In the genomic region with DNA sequence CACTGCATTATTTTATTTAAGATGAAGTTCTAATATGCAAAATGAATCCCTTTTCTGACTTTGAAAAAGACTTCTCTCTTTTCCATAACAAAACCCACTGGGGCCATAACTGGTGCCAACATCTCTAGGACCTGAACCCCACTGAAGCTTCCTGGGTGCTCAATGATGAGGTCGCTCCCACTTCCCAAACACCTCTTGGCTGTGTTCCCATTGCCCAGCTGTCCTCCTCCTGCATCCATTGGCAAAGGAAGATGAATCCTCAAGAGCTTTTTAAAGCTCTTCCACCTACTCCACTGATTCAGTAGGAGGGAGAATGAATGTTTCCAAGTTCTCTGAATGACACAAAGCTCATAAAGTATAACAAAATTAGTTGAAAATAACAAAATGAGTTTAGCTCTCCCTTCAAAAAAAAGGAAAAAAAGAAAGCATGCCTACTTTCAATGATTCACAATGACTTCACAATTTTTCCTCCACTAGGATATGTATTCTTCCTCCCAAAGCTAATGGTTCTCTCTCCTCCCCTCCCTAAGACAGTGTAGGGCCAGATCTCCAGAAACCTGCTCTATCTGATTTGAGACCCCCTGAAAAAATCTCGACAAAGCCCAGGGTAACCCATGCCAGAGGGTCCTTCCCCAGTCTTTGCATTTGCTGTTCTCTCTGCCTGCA, we compare ENCODE assay signal across 32 cellular contexts.
DNase-seq lines count a peak whose midpoint lies in the region; ATAC-seq, FAIRE-seq and TF ChIP-seq lines count a peak whose summit lies in the region.
"Had no signal": no experiment of that assay in that cellular context is flagged by ENCODE, and none has a peak within 500 bp of the region (broad histone marks: within the 10 kb centered on the region; RNA-seq: fewer than 3 reads in every experiment).

No MANE protein-coding gene starts in this region.

- H3K4me1 Mint-ChIP-seq in brain (peaks cover 19% of the 10 kb centered on the region), nephron progenitor cell (peaks cover 15% of the 10 kb centered on the region)
- H3K4me1 Mint-ChIP-seq: activated naive CD8-positive, alpha-beta T cell treated with anti-CD3 and anti-CD28 coated beads, Interleukin-2, amount 50 U/mL, for 24 hours had no signal

- H3K36me3 Mint-ChIP-seq in brain = peaks cover 6% of the 10 kb centered on the region
- H3K36me3 Mint-ChIP-seq in nephron progenitor cell (ENCODE audit: low read depth) = no peaks in the 10 kb centered on the region

- intact Hi-C loops in tibial artery (cut with DNase I; ENCODE audit: low total_unique reads) = no loop called here
- intact Hi-C loops in pancreas (cut with DNase I) = no loop called here
- intact Hi-C loops in vagina (cut with DNase I) = no loop called here

- no peak for ATAC-seq in pancreas
- ATAC-seq: activated CD8-positive, alpha-beta T cell treated with anti-CD3 and anti-CD28 coated beads for 36 hours; activated naive CD8-positive, alpha-beta T cell treated with anti-CD3 and anti-CD28 coated beads, Interleukin-2, amount 50 U/mL, for 24 hours; body of pancreas; foreskin keratinocyte; left lung had no signal

- TF ChIP-seq POLR2A in vagina (IDR thresholded peaks at IDR 0.05) = no peak

- peak overlapping the region; percentile 82 to 89 for H3K27ac ChIP-seq in tibial artery
- H3K27ac ChIP-seq in pancreas = no peak overlapping the region
- H3K27ac ChIP-seq in vagina = no peak overlapping the region
- H3K27ac ChIP-seq: body of pancreas, foreskin keratinocyte, left lung, prostate gland, suprapubic skin had no signal

- H3K27me3 Mint-ChIP-seq in brain = no peaks in the 10 kb centered on the region
- H3K27me3 Mint-ChIP-seq in nephron progenitor cell (ENCODE audit: low read depth, poor library complexity) = no peaks in the 10 kb centered on the region
- H3K27me3 Mint-ChIP-seq: activated CD8-positive, alpha-beta T cell treated with anti-CD3 and anti-CD28 coated beads for 36 hours had no signal

- H3K36me3 ChIP-seq in tibial artery (peaks cover 4 to 9% (median 6%) of the 10 kb centered on the region in 3 donors), pancreas (no peaks in the 10 kb centered on the region), vagina (no peaks in the 10 kb centered on the region)
- H3K36me3 ChIP-seq: HAP-1, left lung, prostate gland, suprapubic skin had no signal

- H3K27ac Mint-ChIP-seq in brain = peak overlapping the region in 3 of 5 experiments; percentile 3 to 65 (median 35)
- peak overlapping the region; percentile 82 for H3K27ac Mint-ChIP-seq in nephron progenitor cell
- H3K27ac Mint-ChIP-seq: activated CD8-positive, alpha-beta T cell treated with anti-CD3 and anti-CD28 coated beads for 36 hours; activated naive CD8-positive, alpha-beta T cell treated with anti-CD3 and anti-CD28 coated beads, Interleukin-2, amount 50 U/mL, for 24 hours had no signal

- peak; percentile 29 for DNase-seq in LHCN-M2 (ENCODE audit: low read depth)
- no peak for DNase-seq in nephron progenitor cell
- DNase-seq in tibial artery = no peak
- no peak for DNase-seq in NCI-H1694 (lab: John Stamatoyannopoulos, UW)
- no peak for DNase-seq in pancreas
- DNase-seq in vagina (ENCODE audit: extremely low spot score in 2 of 2) = no peak
- DNase-seq: activated CD4-positive, alpha-beta T cell treated with anti-CD3 and anti-CD28 coated beads for 1 hour; activated CD8-positive, alpha-beta T cell treated with anti-CD3 and anti-CD28 coated beads for 36 hours; activated gamma-delta T cell; activated naive CD8-positive, alpha-beta T cell treated with anti-CD3 and anti-CD28 coated beads, Interleukin-2, amount 50 U/mL, for 24 hours; body of pancreas; effector memory CD4-positive, alpha-beta T cell; EL; foreskin keratinocyte; hippocampal formation; Kasumi-1; left lung; NCI-H1048; NCI-H1930; NCI-H226; OCI-M1; Right ventricle myocardium superior; small intestine; stimulated activated CD4-positive, alpha-beta T cell treated with anti-CD3 and anti-CD28 coated beads, Interleukin-2, amount 100 ng/mL, for 24 hours; SW 1271 had no signal

- no peaks in the 10 kb centered on the region for H3K9me3 Mint-ChIP-seq in brain
- no peaks in the 10 kb centered on the region for H3K9me3 Mint-ChIP-seq in nephron progenitor cell
- H3K9me3 Mint-ChIP-seq: activated CD8-positive, alpha-beta T cell treated with anti-CD3 and anti-CD28 coated beads for 36 hours; activated naive CD8-positive, alpha-beta T cell treated with anti-CD3 and anti-CD28 coated beads, Interleukin-2, amount 50 U/mL, for 24 hours had no signal

- H3K27me3 ChIP-seq in tibial artery (no peaks in the 10 kb centered on the region), pancreas (no peaks in the 10 kb centered on the region), vagina (no peaks in the 10 kb centered on the region)
- H3K27me3 ChIP-seq: body of pancreas, foreskin keratinocyte, left lung, suprapubic skin had no signal

- WGBS in pancreas, 2 donors = 69 to 73% methylated on average over 2 of the region's 2 CpGs

- H3K4me3 ChIP-seq in tibial artery (no peak overlapping the region), pancreas (no peak overlapping the region), vagina (no peak overlapping the region)
- H3K4me3 ChIP-seq: body of pancreas, HAP-1, left lung, prostate gland, suprapubic skin had no signal

- FAIRE-seq in pancreas (lab: Jason Lieb, UNC) = no peak
- FAIRE-seq: colon, D721Med, small intestine, TTC549 had no signal

- H3K9me3 ChIP-seq in tibial artery (no peaks in the 10 kb centered on the region), pancreas (no peaks in the 10 kb centered on the region), vagina (no peaks in the 10 kb centered on the region)
- H3K9me3 ChIP-seq: body of pancreas, HAP-1, left lung, prostate gland, suprapubic skin had no signal

- peaks cover 0 to 100% (median 60%) of the 10 kb centered on the region in 4 donors for H3K4me1 ChIP-seq in tibial artery
- H3K4me1 ChIP-seq in pancreas = peaks cover 9 to 25% (median 21%) of the 10 kb centered on the region in 3 donors
- no peaks in the 10 kb centered on the region for H3K4me1 ChIP-seq in vagina
- H3K4me1 ChIP-seq: foreskin keratinocyte, HAP-1, left lung, prostate gland had no signal

- TF ChIP-seq CTCF in brain (conservative IDR thresholded peaks at IDR 0.05) (no peak), nephron progenitor cell (IDR thresholded peaks at IDR 0.05) (no peak), tibial artery (IDR thresholded peaks at IDR 0.05) (no peak), pancreas (IDR thresholded peaks at IDR 0.05) (no peak), vagina (IDR thresholded peaks at IDR 0.05) (no peak)

- H3K4me3 Mint-ChIP-seq in brain (no peak overlapping the region), nephron progenitor cell (no peak overlapping the region)
- H3K4me3 Mint-ChIP-seq: activated CD8-positive, alpha-beta T cell treated with anti-CD3 and anti-CD28 coated beads for 36 hours; activated naive CD8-positive, alpha-beta T cell treated with anti-CD3 and anti-CD28 coated beads, Interleukin-2, amount 50 U/mL, for 24 hours had no signal

Comparison
In these comparisons a context has a peak if more than half of its experiments do, and no peak if none do; other contexts are left out.
1. H3K27ac ChIP-seq: peak in tibial artery (2 of 2); none in pancreas (0 of 4) and vagina (single experiment).